11 cellular contexts compared by ENCODE assay signal in genomic region chr1:56376188-56376984, GRCh38.
DNase-seq lines count a peak whose midpoint lies in the region; ATAC-seq, FAIRE-seq and TF ChIP-seq lines count a peak whose summit lies in the region.
"Had no signal": no experiment of that assay in that cellular context is flagged by ENCODE, and none has a peak within 500 bp of the region (broad histone marks: within the 10 kb centered on the region; RNA-seq: fewer than 3 reads in every experiment).

No MANE protein-coding gene starts in this region.

- H3K9ac ChIP-seq in mesenchymal stem cell (ENCODE audit: low read length): peak overlapping the region; percentile 39

- no peak overlapping the region for H3K27ac ChIP-seq in mesenchymal stem cell (ENCODE audit: low read length, poor library complexity, severe bottlenecking)

- no peak overlapping the region for H2BK12ac ChIP-seq in mesenchymal stem cell (ENCODE audit: low read length in 2 of 2)

- no peak overlapping the region for H2BK15ac ChIP-seq in mesenchymal stem cell (ENCODE audit: low read depth, poor library complexity, severe bottlenecking)

- no peak overlapping the region for H3K23ac ChIP-seq in mesenchymal stem cell (ENCODE audit: low read length in 2 of 2)

- ATAC-seq in GM21528 (IDR thresholded peaks at IDR 0.05; ENCODE audit: low FRiP score, unreplicated experiment): no peak
- no peak for ATAC-seq in HG02970 (IDR thresholded peaks at IDR 0.05; ENCODE audit: low FRiP score, unreplicated experiment)
- ATAC-seq: activated CD4-positive, alpha-beta T cell treated with anti-CD3 and anti-CD28 coated beads for 36 hours; naive thymus-derived CD8-positive, alpha-beta T cell had no signal

- no peaks in the 10 kb centered on the region for H3K9me3 ChIP-seq in mesenchymal stem cell (ENCODE audit: control insufficient read depth, low read length)

- no peak overlapping the region for H3K4me3 ChIP-seq in bronchial epithelial cell (ENCODE audit: low read depth, low read length)
- peak overlapping the region in 1 of 2 experiments; percentile 22 for H3K4me3 ChIP-seq in mesenchymal stem cell (ENCODE audit: insufficient read depth in 1 of 2, low read depth in 1 of 2, low read length in 2 of 2)

- POLR2A ChIA-PET in activated CD4-positive, alpha-beta memory T cell treated with anti-CD3 and anti-CD28 coated beads for 36 hours (lab: Charles Lee): no interaction called here

- intact Hi-C loops in activated CD4-positive, alpha-beta memory T cell treated with anti-CD3 and anti-CD28 coated beads for 36 hours (cut with micrococcal nuclease): no loop called here

- WGBS in mesenchymal stem cell: 15% methylated on average over 7 of the region's 7 CpGs

- H3K4me2 ChIP-seq in mesenchymal stem cell (ENCODE audit: low read length, poor library complexity, severe bottlenecking): no peak overlapping the region

- H4K8ac ChIP-seq in mesenchymal stem cell (ENCODE audit: low read length): peak overlapping the region; percentile 3

- no peak for TF ChIP-seq CTCF in bronchial epithelial cell (IDR thresholded peaks at IDR 0.05; ENCODE audit: insufficient read depth, low read length, severe bottlenecking)

- no peaks in the 10 kb centered on the region for H3K9me3 Mint-ChIP-seq in activated CD4-positive, alpha-beta memory T cell treated with anti-CD3 and anti-CD28 coated beads for 36 hours
- H3K9me3 Mint-ChIP-seq: naive thymus-derived CD8-positive, alpha-beta T cell had no signal

- no peak overlapping the region for H4K91ac ChIP-seq in mesenchymal stem cell (ENCODE audit: low read length)

- no peaks in the 10 kb centered on the region for H3K27me3 ChIP-seq in bronchial epithelial cell (ENCODE audit: control insufficient read depth, insufficient read depth, low read length)
- H3K27me3 ChIP-seq in mesenchymal stem cell (ENCODE audit: control insufficient read depth in 1 of 2, insufficient read depth in 1 of 2, low read length in 2 of 2): peaks cover 0 to 17% of the 10 kb centered on the region in 2 experiments

- no peak overlapping the region for H2BK120ac ChIP-seq in mesenchymal stem cell (ENCODE audit: low read depth, low read length)

- no peak overlapping the region for H2BK5ac ChIP-seq in mesenchymal stem cell (ENCODE audit: low read depth, low read length, poor library complexity, severe bottlenecking)

- H3K36me3 Mint-ChIP-seq in activated CD4-positive, alpha-beta memory T cell treated with anti-CD3 and anti-CD28 coated beads for 36 hours: no peaks in the 10 kb centered on the region
- H3K36me3 Mint-ChIP-seq: naive thymus-derived CD8-positive, alpha-beta T cell had no signal

- H3K79me1 ChIP-seq in mesenchymal stem cell (replicated peaks; ENCODE audit: low read length, poor library complexity, severe bottlenecking): no peaks in the 10 kb centered on the region

- CTCF ChIA-PET in activated CD4-positive, alpha-beta memory T cell treated with anti-CD3 and anti-CD28 coated beads for 36 hours (lab: Charles Lee): no interaction called here

- peak; percentile 48 for DNase-seq in AG08396 (ENCODE audit: low spot score)
- peak in 2 of 3 experiments; percentile 70 to 82 for DNase-seq in NCI-H1417 (lab: John Stamatoyannopoulos, UW)
- DNase-seq in bronchial epithelial cell (ENCODE audit: low read depth): peak; percentile 75
- DNase-seq in mesenchymal stem cell: no peak
- DNase-seq in NCI-H526 (lab: John Stamatoyannopoulos, UW): no peak
- DNase-seq in activated CD4-positive, alpha-beta memory T cell treated with anti-CD3 and anti-CD28 coated beads for 36 hours: no peak
- DNase-seq: activated CD4-positive, alpha-beta T cell treated with anti-CD3 and anti-CD28 coated beads for 36 hours; Karpas-422; naive thymus-derived CD8-positive, alpha-beta T cell had no signal

- no peaks in the 10 kb centered on the region for H3K36me3 ChIP-seq in bronchial epithelial cell (ENCODE audit: control insufficient read depth, insufficient read depth, low read length)
- H3K36me3 ChIP-seq in mesenchymal stem cell (ENCODE audit: control insufficient read depth in 1 of 2, insufficient read depth in 2 of 2, low read depth in 1 of 2, low read length in 2 of 2): no peaks in the 10 kb centered on the region

- H3K14ac ChIP-seq in mesenchymal stem cell (ENCODE audit: low read length in 2 of 2): no peak overlapping the region

- H3K4ac ChIP-seq in mesenchymal stem cell (ENCODE audit: low read depth in 1 of 2, low read length in 2 of 2): no peak overlapping the region

- H3K18ac ChIP-seq in mesenchymal stem cell (ENCODE audit: low read depth in 1 of 2, low read length in 2 of 2): no peak overlapping the region

- peaks cover 2% of the 10 kb centered on the region for H3K27me3 Mint-ChIP-seq in activated CD4-positive, alpha-beta memory T cell treated with anti-CD3 and anti-CD28 coated beads for 36 hours

- no peak overlapping the region for H3K27ac Mint-ChIP-seq in activated CD4-positive, alpha-beta memory T cell treated with anti-CD3 and anti-CD28 coated beads for 36 hours
- H3K27ac Mint-ChIP-seq: activated CD4-positive, alpha-beta T cell treated with anti-CD3 and anti-CD28 coated beads for 36 hours; naive thymus-derived CD8-positive, alpha-beta T cell had no signal

- H2AFZ ChIP-seq in mesenchymal stem cell (ENCODE audit: low read depth, low read length): no peak overlapping the region

- H3K4me1 Mint-ChIP-seq in activated CD4-positive, alpha-beta memory T cell treated with anti-CD3 and anti-CD28 coated beads for 36 hours (ENCODE audit: low read depth): no peaks in the 10 kb centered on the region
- H3K4me1 Mint-ChIP-seq: activated CD4-positive, alpha-beta T cell treated with anti-CD3 and anti-CD28 coated beads for 36 hours had no signal

- no peak overlapping the region for H3K4me3 Mint-ChIP-seq in activated CD4-positive, alpha-beta memory T cell treated with anti-CD3 and anti-CD28 coated beads for 36 hours
- H3K4me3 Mint-ChIP-seq: activated CD4-positive, alpha-beta T cell treated with anti-CD3 and anti-CD28 coated beads for 36 hours; naive thymus-derived CD8-positive, alpha-beta T cell had no signal

- H2AK5ac ChIP-seq in mesenchymal stem cell (ENCODE audit: low read length, severe bottlenecking): no peak overlapping the region

- no peak for FAIRE-seq in bronchial epithelial cell (lab: Jason Lieb, UNC)

- H3K4me1 ChIP-seq in mesenchymal stem cell (ENCODE audit: control insufficient read depth, insufficient read depth, low read depth, low read length): peaks cover 4% of the 10 kb centered on the region

Comparison
In these comparisons a context has a peak if more than half of its experiments do, and no peak if none do; other contexts are left out.
1. DNase-seq: peak in AG08396 (single experiment), NCI-H1417 (2 of 3) and bronchial epithelial cell (single experiment); none in mesenchymal stem cell (single experiment), NCI-H526 (0 of 2) and activated CD4-positive, alpha-beta memory T cell treated with anti-CD3 and anti-CD28 coated beads for 36 hours (single experiment).